In genomic region chr14:76772300-76773187, GRCh38 we compare ENCODE assay signal across 9 cellular contexts. TPM values are rescaled to one million over a fixed set of nuclear protein-coding genes. Genes with fewer than 3 reads are reported as not detected.
A peak's percentile ranks its signal among the peaks of the same experiment; 100 is the strongest.
DNase-seq lines count a peak whose midpoint lies in the region.
"Had no signal": no experiment of that assay in that cellular context is flagged by ENCODE, and none has a peak within 500 bp of the region (broad histone marks: within the 10 kb centered on the region; RNA-seq: fewer than 3 reads in every experiment).

No MANE protein-coding gene starts in this region.

- no peak overlapping the region for H3K4me3 ChIP-seq in H7 (ENCODE audit: insufficient read depth, low read depth, low read length)

- H3K36me3 ChIP-seq in H7 (replicated peaks; ENCODE audit: control insufficient read depth, insufficient read depth, low read length): no peaks in the 10 kb centered on the region

- no peaks in the 10 kb centered on the region; the same call in none of the 2 replicates for H3K27me3 ChIP-seq in H7 (ENCODE audit: control insufficient read depth, insufficient read depth, low read length)

- peak; percentile 60 for DNase-seq in H7
- DNase-seq in hepatic stellate cell (ENCODE audit: low spot score): peak; percentile 65
- peak; percentile 71 for DNase-seq in retina
- DNase-seq in amniotic stem cell (lab: John Stamatoyannopoulos, UW): no peak
- DNase-seq in NCI-H510A treated with DMSO at 0.1 percent for 48 hours (lab: John Stamatoyannopoulos, UW): no peak
- no peak for DNase-seq in NK-92 (lab: John Stamatoyannopoulos, UW; ENCODE audit: unreplicated experiment)
- no peak for DNase-seq in activated T-cell treated with anti-CD3 and anti-CD28 coated beads for 4 hours

- H3K27ac ChIP-seq in angular gyrus (ENCODE audit: low read depth, low read length): peak overlapping the region; percentile 67

RNA-seq across cellular contexts. Expression of gene VASH1, which starts 11.3 kb away (rescaled TPM):
- total RNA-seq in H7 (2014; rRNA removed; shearing (Covaris generic)): 4.8 and 5.2 TPM in 2 replicates

RNA-seq across cellular contexts. Expression of gene ANGEL1, which starts 40.1 kb away (rescaled TPM):
- total RNA-seq in H7 (2014; rRNA removed; shearing (Covaris generic)): 23.3 and 28.5 TPM in 2 replicates

RNA-seq across cellular contexts. Expression of gene LRRC74A, which starts 53.7 kb away (rescaled TPM):
- not detected in 2 replicates for total RNA-seq in H7 (2014; rRNA removed; shearing (Covaris generic))
- total RNA-seq: SK-MEL-5 had no signal

Comparison
In these comparisons a context has a peak if more than half of its experiments do, and no peak if none do; other contexts are left out.
1. DNase-seq: peak in H7 (single experiment), hepatic stellate cell (single experiment) and retina (single experiment); none in amniotic stem cell (single experiment), NCI-H510A treated with DMSO at 0.1 percent for 48 hours (single experiment), NK-92 (single experiment) and activated T-cell treated with anti-CD3 and anti-CD28 coated beads for 4 hours (single experiment).